In genomic region chr5:73153513-73153912, GRCh38 we compare ENCODE assay signal across 17 cellular contexts.
DNase-seq lines count a peak whose midpoint lies in the region; ATAC-seq and TF ChIP-seq lines count a peak whose summit lies in the region.
"Had no signal": no experiment of that assay in that cellular context is flagged by ENCODE, and none has a peak within 500 bp of the region (broad histone marks: within the 10 kb centered on the region; RNA-seq: fewer than 3 reads in every experiment).

No MANE protein-coding gene starts in this region.

- H3K4me3 Mint-ChIP-seq in nephron: no peak overlapping the region
- no peak overlapping the region for H3K4me3 Mint-ChIP-seq in activated naive CD8-positive, alpha-beta T cell treated with anti-CD3 and anti-CD28 coated beads, Interleukin-2, amount 50 U/mL, for 24 hours
- H3K4me3 Mint-ChIP-seq: CD4-positive, alpha-beta memory T cell had no signal

- no peaks in the 10 kb centered on the region for H3K36me3 Mint-ChIP-seq in nephron (ENCODE audit: low read depth)
- no peaks in the 10 kb centered on the region for H3K36me3 Mint-ChIP-seq in activated naive CD8-positive, alpha-beta T cell treated with anti-CD3 and anti-CD28 coated beads, Interleukin-2, amount 50 U/mL, for 24 hours (ENCODE audit: low read depth)
- H3K36me3 Mint-ChIP-seq: CD4-positive, alpha-beta memory T cell had no signal

- peaks cover 33% of the 10 kb centered on the region for H3K4me1 Mint-ChIP-seq in nephron
- no peaks in the 10 kb centered on the region for H3K4me1 Mint-ChIP-seq in activated naive CD8-positive, alpha-beta T cell treated with anti-CD3 and anti-CD28 coated beads, Interleukin-2, amount 50 U/mL, for 24 hours
- H3K4me1 Mint-ChIP-seq: CD4-positive, alpha-beta memory T cell had no signal

- H3K9me3 Mint-ChIP-seq in nephron: no peaks in the 10 kb centered on the region
- H3K9me3 Mint-ChIP-seq in activated naive CD8-positive, alpha-beta T cell treated with anti-CD3 and anti-CD28 coated beads, Interleukin-2, amount 50 U/mL, for 24 hours: no peaks in the 10 kb centered on the region
- H3K9me3 Mint-ChIP-seq: CD4-positive, alpha-beta memory T cell had no signal

- TF ChIP-seq CTCF in nephron (IDR thresholded peaks at IDR 0.05; ENCODE audit: unreplicated experiment in 3 of 3): no peak

- DNase-seq in CD1c-positive myeloid dendritic cell (ENCODE audit: extremely low spot score): peak; percentile 40
- DNase-seq in MV-4-11 (lab: John Stamatoyannopoulos, UW): peak; percentile 58
- peak; percentile 53 for DNase-seq in RPMI8226
- DNase-seq in activated naive CD8-positive, alpha-beta T cell treated with anti-CD3 and anti-CD28 coated beads, Interleukin-2, amount 50 U/mL, for 24 hours: no peak
- DNase-seq in NAMALWA (ENCODE audit: low spot score): no peak
- DNase-seq: CD4-positive, alpha-beta memory T cell; DMS153; GF-D8; NCI-H1048; NCI-H1436; NCI-H2029 treated with DMSO at 0.1 percent for 48 hours; SHP77; T-helper 1 cell had no signal

- peak overlapping the region in 2 of 3 experiments; percentile 17 to 91 for H3K27ac Mint-ChIP-seq in nephron
- no peak overlapping the region for H3K27ac Mint-ChIP-seq in activated naive CD8-positive, alpha-beta T cell treated with anti-CD3 and anti-CD28 coated beads, Interleukin-2, amount 50 U/mL, for 24 hours
- H3K27ac Mint-ChIP-seq: CD4-positive, alpha-beta memory T cell had no signal

- no peak for ATAC-seq in GM21529 (IDR thresholded peaks at IDR 0.05; ENCODE audit: unreplicated experiment)
- no peak for ATAC-seq in activated naive CD8-positive, alpha-beta T cell treated with anti-CD3 and anti-CD28 coated beads, Interleukin-2, amount 50 U/mL, for 24 hours
- ATAC-seq: A549, SK-N-SH treated with all-trans-retinoic acid at 6 μM for 48 hours had no signal

- H3K27me3 Mint-ChIP-seq in nephron (ENCODE audit: low read depth): no peaks in the 10 kb centered on the region
- peaks cover 90% of the 10 kb centered on the region for H3K27me3 Mint-ChIP-seq in activated naive CD8-positive, alpha-beta T cell treated with anti-CD3 and anti-CD28 coated beads, Interleukin-2, amount 50 U/mL, for 24 hours

Comparison
In these comparisons a context has a peak if more than half of its experiments do, and no peak if none do; other contexts are left out.
1. DNase-seq: peak in CD1c-positive myeloid dendritic cell (single experiment), MV-4-11 (single experiment) and RPMI8226 (single experiment); none in activated naive CD8-positive, alpha-beta T cell treated with anti-CD3 and anti-CD28 coated beads, Interleukin-2, amount 50 U/mL, for 24 hours (single experiment) and NAMALWA (single experiment).